Comparison of ENCODE assay signal across 1 cellular context in genomic region chr2:174575124-174575776, GRCh38.
TF ChIP-seq lines count a peak whose summit lies in the region.

No MANE protein-coding gene starts in this region.

TF ChIP-seq in WTC11, 78 proteins besides CTCF, POLR2A, EP300 and RAD21 (continued from another document):
- TF ChIP-seq ATF6 (CRISPR knock-in tag; IDR thresholded peaks at IDR 0.05): no peak
- no peak for TF ChIP-seq MXD4 (CRISPR knock-in tag; IDR thresholded peaks at IDR 0.05; ENCODE audit: borderline replicate concordance)
- no peak for TF ChIP-seq AR (CRISPR knock-in tag; IDR thresholded peaks at IDR 0.05)
- TF ChIP-seq ZBTB21 (CRISPR knock-in tag; IDR thresholded peaks at IDR 0.05; ENCODE audit: borderline replicate concordance): no peak
- TF ChIP-seq ETV6 (CRISPR knock-in tag; IDR thresholded peaks at IDR 0.05): no peak
- no peak for TF ChIP-seq ZNF263 (CRISPR knock-in tag; IDR thresholded peaks at IDR 0.05; ENCODE audit: low read depth)
TF ChIP-seq in WTC11: peak in this region for 0.
